ENCODE assay signal across 8 cellular contexts in genomic region chr15:82261566-82262421, GRCh38. TPM values are rescaled to one million over a fixed set of nuclear protein-coding genes. Genes with fewer than 3 reads are reported as not detected.
DNase-seq lines count a peak whose midpoint lies in the region; ATAC-seq and TF ChIP-seq lines count a peak whose summit lies in the region.
"Not testable (repeated sequence)": the region's sequence is repeated elsewhere in the genome, so short reads cannot be mapped to it uniquely, and the experiment has no call there.

No MANE protein-coding gene starts in this region.

- H3K79me1 ChIP-seq in mesendoderm (ENCODE audit: low read length), result not testable (repeated sequence)

- H3K9me3 Mint-ChIP-seq in activated T-cell treated with anti-CD3 and anti-CD28 coated beads, Interleukin-2, amount 50 U/mL, for 4 hours, result not testable (repeated sequence)

- peaks cover 28% of the 10 kb centered on the region for H3K4me1 Mint-ChIP-seq in activated T-cell treated with anti-CD3 and anti-CD28 coated beads, Interleukin-2, amount 50 U/mL, for 4 hours (ENCODE audit: low read depth)

- H3K9ac ChIP-seq in mesendoderm (ENCODE audit: low read length), result peak overlapping the region; percentile 80

- not testable (repeated sequence) for H2BK120ac ChIP-seq in mesendoderm (ENCODE audit: low read depth, low read length)

- peak overlapping the region; percentile 58 for H4K8ac ChIP-seq in mesendoderm (ENCODE audit: low read depth, low read length)

- peak; percentile 57 for DNase-seq in COLO668 (lab: John Stamatoyannopoulos, UW; ENCODE audit: unreplicated experiment)
- peak; percentile 32 for DNase-seq in NOMO-1 treated with DMSO at 0.1 percent for 48 hours (lab: John Stamatoyannopoulos, UW; ENCODE audit: unreplicated experiment)
- DNase-seq in activated T-cell treated with anti-CD3 and anti-CD28 coated beads, Interleukin-2, amount 50 U/mL, for 4 hours, result peak; percentile 13
- DNase-seq in erythroblast (lab: John Stamatoyannopoulos, UW), result peak; percentile 75 to 82
- peak; percentile 71 for DNase-seq in mesendoderm
- DNase-seq in stimulated activated CD4-positive, alpha-beta T cell treated with anti-CD3 and anti-CD28 coated beads, TNF-alpha, amount 100 ng/mL, for 48 hours (ENCODE audit: low read depth in 3 of 3), result peak; percentile 20 to 39 (median 38)

- H3K27me3 Mint-ChIP-seq in activated T-cell treated with anti-CD3 and anti-CD28 coated beads, Interleukin-2, amount 50 U/mL, for 4 hours (ENCODE audit: low read depth), result not testable (repeated sequence)

- H3K4ac ChIP-seq in mesendoderm (ENCODE audit: low read depth, low read length), result not testable (repeated sequence)

- not testable (repeated sequence) for H3K79me2 ChIP-seq in mesendoderm (ENCODE audit: control insufficient read depth, insufficient read depth, low read length)

- not testable (repeated sequence) for H3K4me1 ChIP-seq in mesendoderm (ENCODE audit: control insufficient read depth, low read depth, low read length)

- H3K4me2 ChIP-seq in mesendoderm (ENCODE audit: low read length), result peak overlapping the region; percentile 39

- peaks cover 17% of the 10 kb centered on the region for H3K36me3 Mint-ChIP-seq in activated T-cell treated with anti-CD3 and anti-CD28 coated beads, Interleukin-2, amount 50 U/mL, for 4 hours (ENCODE audit: insufficient read depth)

- ATAC-seq in GM21381 (IDR thresholded peaks at IDR 0.05; ENCODE audit: unreplicated experiment), result peak; percentile 20
- peak; percentile 18 for ATAC-seq in HG03342 (IDR thresholded peaks at IDR 0.05; ENCODE audit: unreplicated experiment)
- peak; percentile 44 to 45 for ATAC-seq in activated T-cell treated with anti-CD3 and anti-CD28 coated beads, Interleukin-2, amount 50 U/mL, for 4 hours

- not testable (repeated sequence) for H2AK5ac ChIP-seq in mesendoderm (ENCODE audit: low read length)

- H3K4me3 Mint-ChIP-seq in activated T-cell treated with anti-CD3 and anti-CD28 coated beads, Interleukin-2, amount 50 U/mL, for 4 hours, result peak overlapping the region; percentile 94

- not testable (repeated sequence) for H2BK15ac ChIP-seq in mesendoderm (replicated peaks; ENCODE audit: low read depth)

- not testable (repeated sequence) for TF ChIP-seq POLR2A in erythroblast (IDR thresholded peaks at IDR 0.05; ENCODE audit: low read length)

- H3K18ac ChIP-seq in mesendoderm (ENCODE audit: low read length), result peak overlapping the region; percentile 88

- H3K27me3 ChIP-seq in mesendoderm (ENCODE audit: insufficient read depth, low read length, poor library complexity), result not testable (repeated sequence)

- not testable (repeated sequence) for H3K23ac ChIP-seq in mesendoderm (ENCODE audit: low read length)

- not testable (repeated sequence) for H2BK5ac ChIP-seq in mesendoderm (ENCODE audit: low read length)

- H3K56ac ChIP-seq in mesendoderm (ENCODE audit: low read length), result peak overlapping the region; percentile 88

- H3K36me3 ChIP-seq in mesendoderm (ENCODE audit: control insufficient read depth, insufficient read depth, low read length), result not testable (repeated sequence)

- H3K4me3 ChIP-seq in mesendoderm (ENCODE audit: low read length), result peak overlapping the region; percentile 84

- no CpG with 5 or more reads among the region's 19 CpGs for WGBS in mesendoderm (ENCODE audit: extremely low coverage, insufficient coverage, low lambda C conversion rate)

- not testable (repeated sequence) for H4K5ac ChIP-seq in mesendoderm (ENCODE audit: low read length)

- peak overlapping the region; percentile 80 for H3K27ac ChIP-seq in mesendoderm (ENCODE audit: low read depth, low read length)

RNA-seq across cellular contexts. Expression of gene EFL1, which starts 0.7 kb away (rescaled TPM):
- 10 to 100 TPM; 16.5 to 18.6 (median 16.8) TPM for total RNA-seq in activated T-cell treated with anti-CD3 and anti-CD28 coated beads, Interleukin-2, amount 50 U/mL, for 4 hours
- polyA plus RNA-seq in mesendoderm (2013, experiment 1 of 2), result 14.1 TPM
- 14.2 TPM for polyA plus RNA-seq in mesendoderm (2013, experiment 2 of 2)

RNA-seq across cellular contexts. Expression of gene SAXO2, which starts 0.8 kb away (rescaled TPM):
- 1 to 10 TPM in 1 of 3 donors, under 1 TPM in 2; 0.41 to 3.4 (median 0.91) TPM for total RNA-seq in activated T-cell treated with anti-CD3 and anti-CD28 coated beads, Interleukin-2, amount 50 U/mL, for 4 hours
- 1.8 TPM for polyA plus RNA-seq in mesendoderm (2013, experiment 1 of 2)
- 1.4 TPM for polyA plus RNA-seq in mesendoderm (2013, experiment 2 of 2)

Comparison
In these comparisons a context has a peak if more than half of its experiments do, and no peak if none do; other contexts are left out.
1. Peak in every context shown above with its lines: DNase-seq, ATAC-seq, H3K4me3 ChIP-seq and H3K27ac ChIP-seq.
2. DNase-seq: peak in every context shown above with its lines; median percentile 78 in erythroblast; 71 in mesendoderm; 57 in COLO668; 38 in stimulated activated CD4-positive, alpha-beta T cell treated with anti-CD3 and anti-CD28 coated beads, TNF-alpha, amount 100 ng/mL, for 48 hours; 32 in NOMO-1 treated with DMSO at 0.1 percent for 48 hours; 13 in activated T-cell treated with anti-CD3 and anti-CD28 coated beads, Interleukin-2, amount 50 U/mL, for 4 hours.